In the genomic region with DNA sequence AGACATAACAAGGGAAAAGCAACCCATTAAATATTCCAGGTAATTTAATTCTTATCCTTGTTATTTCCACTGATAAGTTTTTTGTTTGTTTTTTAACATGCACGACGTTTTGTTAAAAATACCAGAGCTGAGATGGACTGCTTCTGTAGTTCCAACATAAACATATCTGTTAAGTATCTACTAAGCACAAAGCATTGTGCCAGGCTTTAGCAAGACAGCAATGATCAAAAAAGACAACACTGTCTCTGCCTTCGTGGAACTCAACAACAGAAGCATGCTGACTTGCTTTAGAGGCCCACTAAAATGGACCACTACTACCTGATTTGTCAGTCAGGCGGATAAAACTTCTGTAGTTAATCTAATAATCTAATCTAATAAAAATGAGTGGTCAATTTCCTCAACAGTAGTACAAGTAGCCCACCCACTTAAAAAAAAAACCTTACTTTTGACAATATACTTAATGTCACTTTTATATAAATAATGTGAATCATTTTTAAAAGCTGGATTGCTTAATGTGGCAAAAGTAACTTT, we compare ENCODE assay signal across 1 cellular context.
TF ChIP-seq lines count a peak whose summit lies in the region.

No MANE protein-coding gene starts in this region.

TF ChIP-seq in IMR-90, 13 proteins besides CTCF, POLR2A, EP300 and RAD21 (continued from another document):
- TF ChIP-seq MAZ (IDR thresholded peaks at IDR 0.05; ENCODE audit: borderline replicate concordance, low read depth, low read length) (no peak), MXI1 (IDR thresholded peaks at IDR 0.05; ENCODE audit: borderline replicate concordance, low read depth, low read length) (no peak), BHLHE40 (IDR thresholded peaks at IDR 0.05; ENCODE audit: low read depth, low read length) (no peak), NFE2L2 (IDR thresholded peaks at IDR 0.05; ENCODE audit: low read depth, low read length) (no peak), SMC3 (IDR thresholded peaks at IDR 0.05; ENCODE audit: low read depth, low read length) (no peak), ELK1 (IDR thresholded peaks at IDR 0.05; ENCODE audit: borderline replicate concordance, low read depth, low read length) (no peak), FOS (IDR thresholded peaks at IDR 0.05; ENCODE audit: low read depth, low read length) (no peak), CHD1 (IDR thresholded peaks at IDR 0.05; ENCODE audit: low read depth, low read length) (no peak)
